8 cellular contexts compared by ENCODE assay signal in genomic region chr4:87060957-87061356, GRCh38.
DNase-seq lines count a peak whose midpoint lies in the region; ATAC-seq and TF ChIP-seq lines count a peak whose summit lies in the region.

No MANE protein-coding gene starts in this region.

- no peaks in the 10 kb centered on the region for H3K36me3 ChIP-seq in GM23338 (ENCODE audit: insufficient read depth)
- no peaks in the 10 kb centered on the region for H3K36me3 ChIP-seq in kidney epithelial cell (ENCODE audit: control insufficient read depth, insufficient read depth, low read length)
- H3K36me3 ChIP-seq in HAP-1 (replicated peaks) = no peaks in the 10 kb centered on the region

- H3K27ac Mint-ChIP-seq in GM23338 = 0 out of 2 replicates have a peak overlapping the region, but pooled peaks have one; percentile 4
- H3K27ac Mint-ChIP-seq in activated T-cell treated with anti-CD3 and anti-CD28 coated beads, Interleukin-2, amount 50 U/mL, for 72 hours = peak overlapping the region; percentile 78

- H3K36me3 Mint-ChIP-seq in GM23338 (ENCODE audit: low read depth) = no peaks in the 10 kb centered on the region; the same call in 1 of the 3 replicates
- H3K36me3 Mint-ChIP-seq in activated T-cell treated with anti-CD3 and anti-CD28 coated beads, Interleukin-2, amount 50 U/mL, for 72 hours (ENCODE audit: insufficient read depth in 2 of 2) = peaks cover 3 to 18% of the 10 kb centered on the region in 2 donors

- no peak overlapping the region for H2AFZ ChIP-seq in GM23338

- H4K20me1 ChIP-seq in GM23338 (replicated peaks; ENCODE audit: insufficient read depth) = peaks cover 18% of the 10 kb centered on the region; the same call in 1 of the 2 replicates

- ATAC-seq in GM23338 (no peak), GM18498 (IDR thresholded peaks at IDR 0.05; ENCODE audit: unreplicated experiment) (no peak), HG02885 (IDR thresholded peaks at IDR 0.05; ENCODE audit: poor library complexity, unreplicated experiment) (no peak)
- ATAC-seq in activated T-cell treated with anti-CD3 and anti-CD28 coated beads, Interleukin-2, amount 50 U/mL, for 72 hours (replicated peaks in 1 of 2) = peak; percentile 71 to 77

- H3F3A ChIP-seq in GM23338 (replicated peaks; ENCODE audit: low read depth) = no peaks in the 10 kb centered on the region

- H3K4me1 ChIP-seq in GM23338 (ENCODE audit: insufficient read depth) = peaks cover 19% of the 10 kb centered on the region
- H3K4me1 ChIP-seq in HAP-1 = peaks cover 6% of the 10 kb centered on the region

- no peaks in the 10 kb centered on the region for H3K27me3 ChIP-seq in GM23338 (ENCODE audit: insufficient read depth)
- H3K27me3 ChIP-seq in kidney epithelial cell (ENCODE audit: control insufficient read depth, insufficient read depth, low read length) = no peaks in the 10 kb centered on the region
- no peaks in the 10 kb centered on the region for H3K27me3 ChIP-seq in HAP-1 (ENCODE audit: low read depth)

- no peaks in the 10 kb centered on the region for H3K9me2 ChIP-seq in GM23338 (ENCODE audit: insufficient read depth)

- peaks cover 8% of the 10 kb centered on the region for H3K27me3 Mint-ChIP-seq in GM23338 (ENCODE audit: insufficient read depth, low read depth, poor library complexity)
- H3K27me3 Mint-ChIP-seq in activated T-cell treated with anti-CD3 and anti-CD28 coated beads, Interleukin-2, amount 50 U/mL, for 72 hours (ENCODE audit: low read depth) = no peaks in the 10 kb centered on the region

- DNase-seq in AG08395 (ENCODE audit: low spot score) (peak; percentile 51), GM23338 (ENCODE audit: low spot score) (no peak), kidney epithelial cell (ENCODE audit: low read depth) (peak; percentile 92), HAP-1 (ENCODE audit: low spot score in 2 of 2) (no peak), COLO668 (lab: John Stamatoyannopoulos, UW; ENCODE audit: unreplicated experiment) (no peak)
- DNase-seq in activated T-cell treated with anti-CD3 and anti-CD28 coated beads, Interleukin-2, amount 50 U/mL, for 72 hours = peak; percentile 35 to 47

- TF ChIP-seq CTCF in GM23338 (conservative IDR thresholded peaks at IDR 0.05; ENCODE audit: low read depth in 2 of 2) (no peak), kidney epithelial cell (IDR thresholded peaks at IDR 0.05; ENCODE audit: insufficient read depth, low read length, poor library complexity, severe bottlenecking) (no peak)

- no peak overlapping the region for H3K4me3 Mint-ChIP-seq in GM23338
- peak overlapping the region; percentile 2 to 64 for H3K4me3 Mint-ChIP-seq in activated T-cell treated with anti-CD3 and anti-CD28 coated beads, Interleukin-2, amount 50 U/mL, for 72 hours

- no peaks in the 10 kb centered on the region for H3K9me3 ChIP-seq in HAP-1

- H3K4me3 ChIP-seq in GM23338 (no peak overlapping the region), kidney epithelial cell (ENCODE audit: low read depth, low read length) (no peak overlapping the region), HAP-1 (no peak overlapping the region)

- in situ Hi-C loops in HAP-1 (cut with MboI; ENCODE audit: low sequenced_read_pairs) = no loop called here

- H3K4me2 ChIP-seq in GM23338 = no peak overlapping the region

- peaks cover 34% of the 10 kb centered on the region for H3K4me1 Mint-ChIP-seq in GM23338
- H3K4me1 Mint-ChIP-seq in activated T-cell treated with anti-CD3 and anti-CD28 coated beads, Interleukin-2, amount 50 U/mL, for 72 hours (ENCODE audit: low read depth) = peaks cover 77% of the 10 kb centered on the region

- no peaks in the 10 kb centered on the region for H3K9me3 Mint-ChIP-seq in GM23338
- peaks cover 0 to 1% of the 10 kb centered on the region in 2 donors for H3K9me3 Mint-ChIP-seq in activated T-cell treated with anti-CD3 and anti-CD28 coated beads, Interleukin-2, amount 50 U/mL, for 72 hours

- no peak overlapping the region for H3K27ac ChIP-seq in GM23338 (ENCODE audit: low read depth)

- H3K79me2 ChIP-seq in GM23338 (replicated peaks; ENCODE audit: insufficient read depth) = peaks cover 75% of the 10 kb centered on the region

TF ChIP-seq in GM23338, 12 proteins besides CTCF, POLR2A, EP300 and RAD21 (continues in another document):
- TF ChIP-seq EZH2phosphoT487 (IDR thresholded peaks at IDR 0.05; ENCODE audit: unreplicated experiment) (no peak), STAT1 (IDR thresholded peaks at IDR 0.05; ENCODE audit: unreplicated experiment) (no peak), REST (IDR thresholded peaks at IDR 0.05; ENCODE audit: unreplicated experiment) (no peak), ZNF462 (CRISPR knock-in tag; IDR thresholded peaks at IDR 0.05) (no peak), NANOG (IDR thresholded peaks at IDR 0.05; ENCODE audit: borderline replicate concordance) (no peak)

Comparison
In these comparisons a context has a peak if more than half of its experiments do, and no peak if none do; other contexts are left out.
1. DNase-seq: peak in AG08395 (single experiment), activated T-cell treated with anti-CD3 and anti-CD28 coated beads, Interleukin-2, amount 50 U/mL, for 72 hours (2 of 2) and kidney epithelial cell (single experiment); none in GM23338 (single experiment), HAP-1 (0 of 2) and COLO668 (single experiment).
2. ATAC-seq: peak in activated T-cell treated with anti-CD3 and anti-CD28 coated beads, Interleukin-2, amount 50 U/mL, for 72 hours (2 of 2); none in GM23338 (single experiment), GM18498 (single experiment) and HG02885 (single experiment).